ENCODE assay signal across 11 cellular contexts in the genomic region with DNA sequence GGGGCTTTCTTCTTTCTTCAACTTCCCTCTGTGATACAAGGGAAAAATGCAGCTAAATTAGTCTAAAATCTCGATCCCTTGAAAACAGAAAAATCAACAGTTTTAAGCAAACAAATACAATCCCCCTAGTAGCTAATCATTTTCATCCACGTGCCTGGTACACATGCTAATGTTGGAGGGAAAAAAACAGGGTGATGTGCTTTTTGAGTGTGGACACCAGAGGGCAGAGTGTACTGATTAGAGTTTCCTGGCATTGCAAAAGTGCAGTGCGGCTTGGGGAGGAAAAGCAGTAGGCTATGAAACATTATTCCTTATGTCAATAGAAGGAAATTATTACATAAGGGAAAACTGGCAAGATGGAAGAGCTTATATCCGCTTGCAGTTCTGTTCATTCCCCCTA. TPM values are rescaled to one million over a fixed set of nuclear protein-coding genes. Genes with fewer than 3 reads are reported as not detected.
DNase-seq lines count a peak whose midpoint lies in the region; FAIRE-seq and TF ChIP-seq lines count a peak whose summit lies in the region.
"Not testable (repeated sequence)": the region's sequence is repeated elsewhere in the genome, so short reads cannot be mapped to it uniquely, and the experiment has no call there.
"Had no signal": no experiment of that assay in that cellular context is flagged by ENCODE, and none has a peak within 500 bp of the region (broad histone marks: within the 10 kb centered on the region; RNA-seq: fewer than 3 reads in every experiment).

No MANE protein-coding gene starts in this region.

- H3K9me3 Mint-ChIP-seq in mesothelial cell of epicardium = not testable (repeated sequence)

- TF ChIP-seq CTCF in mesothelial cell of epicardium (IDR thresholded peaks at IDR 0.05; ENCODE audit: unreplicated experiment) = peak; percentile 33
- TF ChIP-seq CTCF in transverse colon (IDR thresholded peaks at IDR 0.05) = peak; percentile 20 to 41 (median 37)

- not testable (repeated sequence) for H3K27ac Mint-ChIP-seq in mesothelial cell of epicardium

- H3K36me3 ChIP-seq in transverse colon = not testable (repeated sequence)

- not testable (repeated sequence) for H3K27me3 Mint-ChIP-seq in mesothelial cell of epicardium (ENCODE audit: low read depth)

- H3K36me3 Mint-ChIP-seq in mesothelial cell of epicardium = not testable (repeated sequence)

- in situ Hi-C loops in transverse colon (cut with MboI; ENCODE audit: low pct_ligation_motif_present in 1 of 4, low pct_unique_long_range_greater_than_20kb in 1 of 4, low sequenced_read_pairs in 3 of 4) = not testable (repeated sequence)

- 11 to 13% methylated on average over 4 of the region's 4 CpGs for WGBS in transverse colon (ENCODE audit: low coverage in 1 of 2), 2 donors

- H3K4me3 ChIP-seq in transverse colon = not testable (repeated sequence)

- DNase-seq in DMS114 treated with DMSO at 0.1 percent for 48 hours (lab: John Stamatoyannopoulos, UW; ENCODE audit: unreplicated experiment) = peak; percentile 48
- peak; percentile 66 for DNase-seq in HT-29 (ENCODE audit: low spot score)
- DNase-seq in NCI-H1694 (lab: John Stamatoyannopoulos, UW) = peak; percentile 33
- DNase-seq in NK-92 treated with Interleukin-12 subunit alpha and Interleukin-12 subunit beta, amount 100 ng/mL, for 24 hours (lab: John Stamatoyannopoulos, UW) = peak; percentile 5
- peak in 32 of 56 donors; percentile 12 to 80 (median 40) for DNase-seq in amygdala (lab: John Stamatoyannopoulos, UW)
- DNase-seq in frontal cortex (ENCODE audit: low spot score in 2 of 2); mesothelial cell of epicardium (ENCODE audit: low spot score in 2 of 2, unreplicated experiment in 2 of 2); transverse colon: not testable (repeated sequence)

- H3K9me3 ChIP-seq in transverse colon = not testable (repeated sequence)

- not testable (repeated sequence) for H3K4me1 Mint-ChIP-seq in mesothelial cell of epicardium

- peak; percentile 69 for FAIRE-seq in frontal cortex (lab: Jason Lieb, UNC)

- H3K27me3 ChIP-seq in transverse colon = not testable (repeated sequence)

- not testable (repeated sequence) for TF ChIP-seq POLR2A in transverse colon (IDR thresholded peaks at IDR 0.05)

- intact Hi-C loops in transverse colon (cut with DNase I; ENCODE audit: low total_unique reads) = not testable (repeated sequence)

- H3K4me1 ChIP-seq in transverse colon = not testable (repeated sequence)

- not testable (repeated sequence) for H3K4me3 Mint-ChIP-seq in mesothelial cell of epicardium

- H3K27ac ChIP-seq in transverse colon = not testable (repeated sequence)

- TF ChIP-seq EP300 in transverse colon (IDR thresholded peaks at IDR 0.05; ENCODE audit: low read depth) = not testable (repeated sequence)

RNA-seq across cellular contexts. Expression of a gene that starts 19.6 kb away (rescaled TPM):
- not detected in 2 replicates for total RNA-seq in HT-29 (2014; rRNA removed; shearing (Covaris generic))
- total RNA-seq in frontal cortex (56.3 TPM), mesothelial cell of epicardium (0.09 to 0.18 TPM (median 0.13 TPM) in 3 replicates), transverse colon (10 to 100 TPM in 1 of 4 donors, 1 to 10 TPM in 3; 1.8 to 33.7 (median 6.4) TPM)
- total RNA-seq: activated CD4-positive, alpha-beta memory T cell treated with anti-CD3 and anti-CD28 coated beads, Interleukin-2, amount 10 ng/mL, durations not matched to agents 7 days and 5 days; naive thymus-derived CD8-positive, alpha-beta T cell; T-helper 17 cell had no signal
